ENCODE assay signal across 9 cellular contexts in the genomic region with DNA sequence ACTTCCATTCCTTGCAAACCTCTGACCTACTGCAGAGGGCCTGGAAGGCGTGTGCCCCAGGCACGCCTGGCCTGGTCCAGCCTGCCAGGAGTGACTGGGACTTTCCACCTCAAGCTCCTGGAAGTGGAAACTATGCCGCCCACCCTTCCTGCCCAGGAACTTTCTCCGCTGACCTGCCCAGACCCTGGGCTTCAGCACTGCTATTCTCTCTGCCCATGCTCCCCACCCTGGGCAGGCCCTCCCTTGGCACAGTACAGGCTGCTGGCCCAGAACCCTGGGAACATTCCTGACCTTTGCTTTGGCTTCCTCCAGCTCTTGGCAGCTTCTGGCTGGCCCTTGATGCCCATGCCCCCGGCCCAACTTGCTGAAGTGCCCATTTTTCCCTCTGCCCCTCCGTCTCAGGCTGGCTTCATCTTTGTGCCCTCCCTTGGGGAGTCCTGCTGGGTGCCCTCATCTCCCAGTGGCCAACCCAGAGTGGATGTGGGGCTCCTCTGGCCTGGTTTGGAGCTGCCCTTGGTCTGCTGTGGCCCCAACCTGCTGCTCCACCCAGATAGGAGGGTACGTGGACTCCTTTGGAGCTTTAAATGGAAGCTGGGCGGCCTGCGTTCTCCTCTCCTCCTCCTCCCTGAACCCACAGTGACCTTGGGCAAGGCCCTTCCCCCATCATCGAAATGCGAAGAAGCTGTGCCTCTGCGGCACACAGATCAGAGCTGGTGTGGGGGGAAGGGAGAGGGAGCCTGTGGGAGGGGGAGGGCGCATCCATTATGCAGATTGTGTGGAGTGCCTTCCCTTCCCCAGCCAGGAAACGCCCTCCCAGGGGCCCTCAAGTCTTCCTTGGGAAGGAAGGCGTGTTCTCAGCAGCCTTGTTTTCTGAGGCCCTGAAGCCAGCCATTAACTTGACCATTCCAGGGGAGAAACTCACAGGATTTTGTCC. TPM values are rescaled to one million over a fixed set of nuclear protein-coding genes. Genes with fewer than 3 reads are reported as not detected.
A peak's percentile ranks its signal among the peaks of the same experiment; 100 is the strongest.
DNase-seq lines count a peak whose midpoint lies in the region; ATAC-seq and TF ChIP-seq lines count a peak whose summit lies in the region.
"Had no signal": no experiment of that assay in that cellular context is flagged by ENCODE, and none has a peak within 500 bp of the region (broad histone marks: within the 10 kb centered on the region; RNA-seq: fewer than 3 reads in every experiment).

No MANE protein-coding gene starts in this region.

- H3K36me3 Mint-ChIP-seq in WTC11, result peaks cover 39% of the 10 kb centered on the region

- no peaks in the 10 kb centered on the region; the same call in none of the 2 replicates for H3K27me3 Mint-ChIP-seq in WTC11 (ENCODE audit: low read depth)
- H3K27me3 Mint-ChIP-seq: central memory CD8-positive, alpha-beta T cell had no signal

- intact Hi-C loops in vagina (cut with DNase I), result no loop called here

- H3K4me3 Mint-ChIP-seq in WTC11, result peak overlapping the region; percentile 30; the same call in 1 of the 2 replicates
- H3K4me3 Mint-ChIP-seq: central memory CD8-positive, alpha-beta T cell had no signal

- POLR2A ChIA-PET in WTC11 (lab: Charles Lee), result interaction anchor here (0.5 to 1.8 kb wide), 6 partner anchors 8 to 19 kb away, joined by 3 to 11 read pairs (median 5); partner anchors contain the start of gene ADIRF

- no peaks in the 10 kb centered on the region for H3K79me2 ChIP-seq in neural cell (replicated peaks; ENCODE audit: insufficient read depth, low read length)

- peaks cover 34% of the 10 kb centered on the region for H3K9me3 Mint-ChIP-seq in WTC11

- no peaks in the 10 kb centered on the region for H3K9me2 ChIP-seq in neural cell (ENCODE audit: insufficient read depth, low read length)

- no peak for TF ChIP-seq EP300 in neural cell (conservative IDR thresholded peaks at IDR 0.05; ENCODE audit: poor library complexity, severe bottlenecking)

- H3K4me2 ChIP-seq in neural cell (ENCODE audit: low read length), result no peak overlapping the region

- CTCF ChIA-PET in WTC11 (lab: Charles Lee), result interaction anchor here (0.6 to 4.9 kb wide), 8 partner anchors 8 to 1433 kb away, joined by 3 to 85 read pairs (median 8); partner anchors contain the start of gene ADIRF

- H3K36me3 ChIP-seq in cardiac muscle cell (no peaks in the 10 kb centered on the region), neural cell (ENCODE audit: insufficient read depth, low read length) (no peaks in the 10 kb centered on the region), vagina (no peaks in the 10 kb centered on the region)

- no peak overlapping the region for H2AFZ ChIP-seq in neural cell (ENCODE audit: low read depth, low read length)

- H3K4me1 ChIP-seq in cardiac muscle cell (ENCODE audit: low read depth) (peaks cover 35% of the 10 kb centered on the region), vagina (peaks cover 52% of the 10 kb centered on the region)

- H3K4me1 Mint-ChIP-seq in WTC11, result peaks cover 57% of the 10 kb centered on the region

- H3K4me3 ChIP-seq in cardiac muscle cell, result no peak overlapping the region
- peak overlapping the region; percentile 34 for H3K4me3 ChIP-seq in neural cell (ENCODE audit: low read length)
- peak overlapping the region in 1 of 2 donors; percentile 35 for H3K4me3 ChIP-seq in vagina

- H3K9ac ChIP-seq in neural cell (ENCODE audit: low read length), result no peak overlapping the region

- no peak for TF ChIP-seq CTCF in WTC11 (IDR thresholded peaks at IDR 0.05)
- no peak for TF ChIP-seq CTCF in cardiac muscle cell (IDR thresholded peaks at IDR 0.05; ENCODE audit: low read depth, low read length)
- no peak for TF ChIP-seq CTCF in neural cell (IDR thresholded peaks at IDR 0.05; ENCODE audit: poor library complexity, severe bottlenecking)
- TF ChIP-seq CTCF in vagina (IDR thresholded peaks at IDR 0.05), result no peak

- no peaks in the 10 kb centered on the region for H3K9me3 ChIP-seq in cardiac muscle cell (ENCODE audit: low read depth)
- no peaks in the 10 kb centered on the region for H3K9me3 ChIP-seq in neural cell (ENCODE audit: low read length)
- no peaks in the 10 kb centered on the region for H3K9me3 ChIP-seq in vagina

- no peak for TF ChIP-seq POLR2A in vagina (IDR thresholded peaks at IDR 0.05)

- no peaks in the 10 kb centered on the region for H3F3A ChIP-seq in neural cell (ENCODE audit: insufficient read depth, low read length, poor library complexity, severe bottlenecking)

- DNase-seq in WTC11 (ENCODE audit: low spot score) (peak; percentile 90), cardiac muscle cell (ENCODE audit: low read depth in 1 of 2, low spot score in 1 of 2) (peak; percentile 86 to 88), vagina (ENCODE audit: extremely low spot score in 2 of 2) (peak in 1 of 2 donors; percentile 90), middle frontal gyrus (ENCODE audit: extremely low spot score, low spot score) (no peak)
- DNase-seq in activated CD4-positive, alpha-beta T cell treated with anti-CD3 and anti-CD28 coated beads, Interleukin-2, amount 50 U/mL, for 1 hour, result no peak

- peak; percentile 89 for ATAC-seq in WTC11
- ATAC-seq in GM18861 (IDR thresholded peaks at IDR 0.05; ENCODE audit: unreplicated experiment), result no peak
- ATAC-seq: activated CD4-positive, CD25-positive, alpha-beta regulatory T cell treated with anti-CD3 and anti-CD28 coated beads, Interleukin-2, amount 50 U/mL, for 24 hours had no signal

- H3K27me3 ChIP-seq in cardiac muscle cell (no peaks in the 10 kb centered on the region), neural cell (ENCODE audit: insufficient read depth, low read depth, low read length) (no peaks in the 10 kb centered on the region), vagina (no peaks in the 10 kb centered on the region)

- H4K20me1 ChIP-seq in neural cell (ENCODE audit: insufficient read depth), result no peaks in the 10 kb centered on the region

- peak overlapping the region; percentile 90 for H3K27ac ChIP-seq in cardiac muscle cell
- H3K27ac ChIP-seq in neural cell (ENCODE audit: low read length), result peak overlapping the region; percentile 37
- H3K27ac ChIP-seq in vagina, result peak overlapping the region; percentile 91

- TF ChIP-seq RAD21 in neural cell (conservative IDR thresholded peaks at IDR 0.05), result no peak

- peak overlapping the region; percentile 93 for H3K27ac Mint-ChIP-seq in WTC11

TF ChIP-seq in WTC11, 78 proteins besides CTCF, POLR2A, EP300 and RAD21 (continues in another document):
- no peak for TF ChIP-seq NFATC4 (CRISPR knock-in tag; IDR thresholded peaks at IDR 0.05)
- no peak for TF ChIP-seq MYBL2 (CRISPR knock-in tag; IDR thresholded peaks at IDR 0.05)

TF ChIP-seq in neural cell, 6 proteins besides CTCF, POLR2A, EP300 and RAD21:
- TF ChIP-seq TAF1 (IDR thresholded peaks at IDR 0.05; ENCODE audit: low read depth) (no peak), MXI1 (conservative IDR thresholded peaks at IDR 0.05; ENCODE audit: poor library complexity, severe bottlenecking) (no peak), POLR2AphosphoS5 (IDR thresholded peaks at IDR 0.05) (no peak), EZH2 (IDR thresholded peaks at IDR 0.05; ENCODE audit: borderline replicate concordance, insufficient read depth, low read length, poor library complexity, severe bottlenecking) (no peak), SMC3 (conservative IDR thresholded peaks at IDR 0.05; ENCODE audit: poor library complexity) (no peak), REST (IDR thresholded peaks at IDR 0.05; ENCODE audit: borderline replicate concordance) (no peak)

RNA-seq across cellular contexts. Expression of gene MMRN2, which starts 3.4 kb away (rescaled TPM):
- total RNA-seq in WTC11 (2021), result 1.7 to 2.8 TPM (median 2.4 TPM) in 3 replicates
- total RNA-seq in cardiac muscle cell, result 3.1 and 7.9 TPM in 2 replicates
- polyA plus RNA-seq in cardiac muscle cell, result 7.3 and 7.4 TPM in 2 replicates
- polyA plus RNA-seq in neural cell, result 0.15 TPM in 1 of 2 replicates, not detected in the other
- not detected in 2 replicates for polyA minus RNA-seq in neural cell
- 57.2 TPM for total RNA-seq in vagina

RNA-seq across cellular contexts. Expression of gene SNCG, which starts 4.4 kb away (rescaled TPM):
- 8.4 to 14.3 TPM (median 12.0 TPM) in 3 replicates for total RNA-seq in WTC11 (2021)
- 3.0 and 7.9 TPM in 2 replicates for total RNA-seq in cardiac muscle cell
- 4.7 and 12.9 TPM in 2 replicates for polyA plus RNA-seq in cardiac muscle cell
- 4.1 and 6.1 TPM in 2 replicates for polyA plus RNA-seq in neural cell
- 2.8 TPM in 1 of 2 replicates, not detected in the other for polyA minus RNA-seq in neural cell
- 36.6 TPM for total RNA-seq in vagina

RNA-seq across cellular contexts. Expression of gene ADIRF, which starts 14.3 kb away (rescaled TPM):
- total RNA-seq in WTC11 (2021) (0.30 to 1.0 TPM (median 0.70 TPM) in 3 replicates), cardiac muscle cell (not detected in 2 replicates), vagina (374 TPM)
- polyA plus RNA-seq in cardiac muscle cell (0.40 TPM in 1 of 2 replicates, not detected in the other), neural cell (not detected in 2 replicates)
- polyA minus RNA-seq in neural cell, result not detected in 2 replicates

Comparison
In these comparisons a context has a peak if more than half of its experiments do, and no peak if none do; other contexts are left out.
1. DNase-seq: peak in WTC11 (single experiment) and cardiac muscle cell (2 of 2); none in activated CD4-positive, alpha-beta T cell treated with anti-CD3 and anti-CD28 coated beads, Interleukin-2, amount 50 U/mL, for 1 hour (single experiment) and middle frontal gyrus (single experiment).
2. H3K27ac ChIP-seq: peak in every context shown above with its lines; median percentile 91 in vagina; 90 in cardiac muscle cell; 37 in neural cell.
3. RNA of gene ADIRF, which starts 14.3 kb away (total RNA-seq): 374 TPM in vagina (single experiment); 0.30 to 1.0 TPM in WTC11 and not detected in cardiac muscle cell; every median in the first group is over 100 times any median in the second.